14 cellular contexts compared by ENCODE assay signal in the genomic region with DNA sequence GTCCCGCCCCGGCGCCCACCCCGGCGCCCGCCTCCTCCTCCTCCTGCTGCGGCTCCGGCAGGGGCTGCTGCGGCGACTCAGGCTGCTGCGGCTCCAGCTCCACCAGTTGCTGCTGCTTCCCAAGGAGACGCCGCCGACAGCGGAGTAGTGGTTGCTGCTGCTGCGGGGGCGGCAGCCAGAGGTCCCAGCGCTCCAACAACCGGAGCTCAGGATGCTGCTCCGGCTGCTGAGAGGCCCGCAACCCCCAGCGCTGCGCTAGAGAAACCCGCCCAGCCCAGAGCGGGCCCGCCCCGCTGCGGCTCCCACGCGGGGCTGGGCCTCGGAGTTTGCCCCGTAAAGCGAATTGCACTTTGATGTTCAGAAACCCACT. TPM values are rescaled to one million over a fixed set of nuclear protein-coding genes. Genes with fewer than 3 reads are reported as not detected.
DNase-seq lines count a peak whose midpoint lies in the region; ATAC-seq and TF ChIP-seq lines count a peak whose summit lies in the region.
"Had no signal": no experiment of that assay in that cellular context is flagged by ENCODE, and none has a peak within 500 bp of the region (broad histone marks: within the 10 kb centered on the region; RNA-seq: fewer than 3 reads in every experiment).

No MANE protein-coding gene starts in this region.

- H2AFZ ChIP-seq in GM23338: peak overlapping the region; percentile 99

- no peak overlapping the region for H3K27ac Mint-ChIP-seq in GM23338
- no peak overlapping the region for H3K27ac Mint-ChIP-seq in effector memory CD8-positive, alpha-beta T cell

- H4K20me1 ChIP-seq in GM23338 (replicated peaks; ENCODE audit: insufficient read depth): no peaks in the 10 kb centered on the region

- peak overlapping the region; percentile 68 for H3K4me3 Mint-ChIP-seq in GM23338
- H3K4me3 Mint-ChIP-seq in effector memory CD8-positive, alpha-beta T cell: no peak overlapping the region
- H3K4me3 Mint-ChIP-seq: neural crest cell had no signal

- TF ChIP-seq CTCF in AG10803 (conservative IDR thresholded peaks at IDR 0.05; ENCODE audit: low read length): no peak
- no peak for TF ChIP-seq CTCF in GM23338 (conservative IDR thresholded peaks at IDR 0.05; ENCODE audit: low read depth in 2 of 2)
- no peak for TF ChIP-seq CTCF in epithelial cell of proximal tubule (conservative IDR thresholded peaks at IDR 0.05; ENCODE audit: low read depth, low read length)
- no peak for TF ChIP-seq CTCF in omental fat pad (IDR thresholded peaks at IDR 0.05)

- ATAC-seq in GM23338: peak; percentile 91
- ATAC-seq in omental fat pad (ENCODE audit: low FRiP score): peak; percentile 43
- ATAC-seq in effector memory CD8-positive, alpha-beta T cell (replicated peaks): no peak
- ATAC-seq in HG02588 (IDR thresholded peaks at IDR 0.05; ENCODE audit: unreplicated experiment): no peak

- no peaks in the 10 kb centered on the region for H3K9me3 Mint-ChIP-seq in GM23338
- no peaks in the 10 kb centered on the region for H3K9me3 Mint-ChIP-seq in effector memory CD8-positive, alpha-beta T cell

- no peak overlapping the region for H3K27ac ChIP-seq in GM23338 (ENCODE audit: low read depth)
- H3K27ac ChIP-seq: SJCRH30 had no signal

- no peaks in the 10 kb centered on the region for H3K9me2 ChIP-seq in GM23338 (ENCODE audit: insufficient read depth)

- H3K27me3 Mint-ChIP-seq in GM23338 (ENCODE audit: insufficient read depth, low read depth, poor library complexity): peaks cover 25% of the 10 kb centered on the region
- peaks cover 61 to 74% of the 10 kb centered on the region in 2 donors for H3K27me3 Mint-ChIP-seq in effector memory CD8-positive, alpha-beta T cell

- H3K27me3 ChIP-seq in GM23338 (ENCODE audit: insufficient read depth): peaks cover 41% of the 10 kb centered on the region
- H3K27me3 ChIP-seq: SJCRH30 had no signal

- H3K79me2 ChIP-seq in GM23338 (replicated peaks; ENCODE audit: insufficient read depth): no peaks in the 10 kb centered on the region

- H3K36me3 ChIP-seq in GM23338 (ENCODE audit: insufficient read depth): no peaks in the 10 kb centered on the region
- H3K36me3 ChIP-seq: SJCRH30 had no signal

- peaks cover 6% of the 10 kb centered on the region; the same call in 2 of the 3 replicates for H3K4me1 Mint-ChIP-seq in GM23338
- H3K4me1 Mint-ChIP-seq in effector memory CD8-positive, alpha-beta T cell (ENCODE audit: low read depth in 2 of 2): peaks cover 4 to 6% of the 10 kb centered on the region in 2 donors
- H3K4me1 Mint-ChIP-seq: neural crest cell had no signal

- peaks cover 3% of the 10 kb centered on the region; the same call in 1 of the 2 replicates for H3K4me1 ChIP-seq in GM23338 (ENCODE audit: insufficient read depth)
- H3K4me1 ChIP-seq: SJCRH30 had no signal

- H3K4me3 ChIP-seq in AG10803 (ENCODE audit: low read length): peak overlapping the region; percentile 26
- peak overlapping the region; percentile 52 for H3K4me3 ChIP-seq in GM23338
- peak overlapping the region; percentile 33 for H3K4me3 ChIP-seq in epithelial cell of proximal tubule (ENCODE audit: low read depth, low read length)
- H3K4me3 ChIP-seq: SJCRH30 had no signal

- H3F3A ChIP-seq in GM23338 (replicated peaks; ENCODE audit: low read depth): no peaks in the 10 kb centered on the region

- peak overlapping the region; percentile 83 for H3K4me2 ChIP-seq in GM23338

- DNase-seq in AG10803 (ENCODE audit: low read depth) (peak; percentile 29), GM23338 (ENCODE audit: low spot score) (peak; percentile 78), epithelial cell of proximal tubule (ENCODE audit: low read depth) (no peak), omental fat pad (ENCODE audit: low spot score) (no peak), UCSD-AML1 (lab: John Stamatoyannopoulos, UW; ENCODE audit: unreplicated experiment) (no peak)
- DNase-seq in activated CD8-positive, alpha-beta memory T cell treated with anti-CD3 and anti-CD28 coated beads, Interleukin-2, amount 50 U/mL, for 48 hours: no peak
- DNase-seq in effector memory CD8-positive, alpha-beta T cell: no peak
- DNase-seq: activated CD4-positive, alpha-beta T cell treated with anti-CD3 and anti-CD28 coated beads for 1 hour; activated effector memory CD4-positive, alpha-beta T cell treated with Interleukin-2 at 50 U/mL for 16 hours; SJCRH30 had no signal

- H3K36me3 Mint-ChIP-seq in GM23338 (ENCODE audit: low read depth): no peaks in the 10 kb centered on the region
- H3K36me3 Mint-ChIP-seq in effector memory CD8-positive, alpha-beta T cell (ENCODE audit: insufficient read depth): no peaks in the 10 kb centered on the region

TF ChIP-seq in GM23338, 12 proteins besides CTCF, POLR2A, EP300 and RAD21:
- TF ChIP-seq EZH2 (IDR thresholded peaks at IDR 0.05; ENCODE audit: low read depth, unreplicated experiment) (peak; percentile 11), STAT1 (IDR thresholded peaks at IDR 0.05; ENCODE audit: unreplicated experiment) (no peak)

RNA-seq across cellular contexts. Expression of a gene that starts 1.2 kb away (rescaled TPM):
- total RNA-seq in GM23338 (2014; rRNA removed; shearing (Covaris generic)): not detected in 2 replicates
- polyA plus RNA-seq in GM23338 (2016; fragmentation: Nextera tagmentation; extraction: Ambion mirVana): not detected in 2 replicates
- total RNA-seq in epithelial cell of proximal tubule: 0.40 TPM in 1 of 2 replicates, not detected in the other
- total RNA-seq in omental fat pad: not detected
- total RNA-seq: M059J, neural crest cell, SJCRH30, temporal lobe had no signal

RNA-seq across cellular contexts. Expression of a gene that starts 4.8 kb away (rescaled TPM):
- not detected in 2 replicates for total RNA-seq in GM23338 (2014; rRNA removed; shearing (Covaris generic))
- not detected in 2 replicates for polyA plus RNA-seq in GM23338 (2016; fragmentation: Nextera tagmentation; extraction: Ambion mirVana)
- total RNA-seq in epithelial cell of proximal tubule (not detected in 2 replicates), omental fat pad (not detected)
- total RNA-seq: M059J, neural crest cell, SJCRH30, temporal lobe had no signal

RNA-seq across cellular contexts. Expression of a gene that starts 51.1 kb away (rescaled TPM):
- total RNA-seq in GM23338 (2014; rRNA removed; shearing (Covaris generic)): not detected in 2 replicates
- not detected in 2 replicates for polyA plus RNA-seq in GM23338 (2016; fragmentation: Nextera tagmentation; extraction: Ambion mirVana)
- total RNA-seq in epithelial cell of proximal tubule (not detected in 2 replicates), omental fat pad (not detected)
- total RNA-seq: M059J, neural crest cell, SJCRH30, temporal lobe had no signal

Comparison
In these comparisons a context has a peak if more than half of its experiments do, and no peak if none do; other contexts are left out.
1. DNase-seq: peak in AG10803 (single experiment) and GM23338 (single experiment); none in epithelial cell of proximal tubule (single experiment), omental fat pad (single experiment), activated CD8-positive, alpha-beta memory T cell treated with anti-CD3 and anti-CD28 coated beads, Interleukin-2, amount 50 U/mL, for 48 hours (single experiment), effector memory CD8-positive, alpha-beta T cell (0 of 3) and UCSD-AML1 (single experiment).
2. ATAC-seq: peak in GM23338 (single experiment) and omental fat pad (single experiment); none in effector memory CD8-positive, alpha-beta T cell (single experiment) and HG02588 (single experiment).
3. Peak in every context shown above with its lines, with median percentiles within 50 percentile points of each other: H3K4me3 ChIP-seq.